7 cellular contexts compared by ENCODE assay signal in genomic region chr11:121467965-121468364, GRCh38. TPM values are rescaled to one million over a fixed set of nuclear protein-coding genes. Genes with fewer than 3 reads are reported as not detected.
DNase-seq lines count a peak whose midpoint lies in the region; ATAC-seq and TF ChIP-seq lines count a peak whose summit lies in the region.

No MANE protein-coding gene starts in this region.

- intact Hi-C loops in activated CD8-positive, alpha-beta T cell treated with anti-CD3 and anti-CD28 coated beads for 36 hours (cut with micrococcal nuclease): loop anchor here (1.0 to 10.0 kb wide), 3 partner anchors 67 to 122 kb away; no protein-coding TSS in a partner anchor

- peak overlapping the region; percentile 98 for H3K27ac Mint-ChIP-seq in activated CD8-positive, alpha-beta T cell treated with anti-CD3 and anti-CD28 coated beads for 36 hours

- H3K27me3 Mint-ChIP-seq in activated CD8-positive, alpha-beta T cell treated with anti-CD3 and anti-CD28 coated beads for 36 hours: no peaks in the 10 kb centered on the region

- no peaks in the 10 kb centered on the region for H3K27me3 ChIP-seq in iPS-20b (ENCODE audit: insufficient read depth, low read length)

- no peak overlapping the region for H3K9ac ChIP-seq in iPS-20b (ENCODE audit: low read depth, low read length)

- no peaks in the 10 kb centered on the region for H3K9me3 ChIP-seq in iPS-20b (ENCODE audit: insufficient read depth, low read depth, low read length)

- H3K27ac ChIP-seq in iPS-20b (ENCODE audit: low read length): no peak overlapping the region

- CTCF ChIA-PET in activated CD8-positive, alpha-beta T cell treated with anti-CD3 and anti-CD28 coated beads for 36 hours (lab: Charles Lee): interaction anchor here (0.8 to 8.1 kb wide), 10 partner anchors 11 to 124 kb away, joined by 3 to 78 read pairs (median 4); partner anchors contain the start of genes SORL1 and SORL1-AS1

- DNase-seq in activated CD8-positive, alpha-beta T cell treated with anti-CD3 and anti-CD28 coated beads for 36 hours: peak; percentile 93
- DNase-seq in stimulated activated naive CD4-positive, alpha-beta T cell treated with Interleukin-2 at 50 U/mL for 16 hours (lab: John Stamatoyannopoulos, UW): peak; percentile 83
- DNase-seq in NCI-H345 treated with DMSO at 0.1 percent for 48 hours (lab: John Stamatoyannopoulos, UW; ENCODE audit: unreplicated experiment) (no peak), NOMO-1 treated with DMSO at 0.1 percent for 48 hours (lab: John Stamatoyannopoulos, UW; ENCODE audit: unreplicated experiment) (no peak)

- H3K9me3 Mint-ChIP-seq in activated CD8-positive, alpha-beta T cell treated with anti-CD3 and anti-CD28 coated beads for 36 hours: no peaks in the 10 kb centered on the region

- H3K4me3 Mint-ChIP-seq in activated CD8-positive, alpha-beta T cell treated with anti-CD3 and anti-CD28 coated beads for 36 hours: peak overlapping the region; percentile 57

- TF ChIP-seq CTCF in activated CD8-positive, alpha-beta T cell treated with anti-CD3 and anti-CD28 coated beads for 36 hours (IDR thresholded peaks at IDR 0.05): no peak

- H3K4me1 Mint-ChIP-seq in activated CD8-positive, alpha-beta T cell treated with anti-CD3 and anti-CD28 coated beads for 36 hours (ENCODE audit: low read depth): peaks cover 92% of the 10 kb centered on the region

- POLR2A ChIA-PET in activated CD8-positive, alpha-beta T cell treated with anti-CD3 and anti-CD28 coated beads for 36 hours (lab: Charles Lee): interaction anchor here (0.9 to 9.4 kb wide), 12 partner anchors 8 to 143 kb away, joined by 3 to 180 read pairs (median 4); partner anchors contain the start of genes SORL1 and SORL1-AS1

- peaks cover 42% of the 10 kb centered on the region for H3K4me1 ChIP-seq in iPS-20b (ENCODE audit: insufficient read depth, low read length)

- H3K4me3 ChIP-seq in iPS-20b (ENCODE audit: low read length): peak overlapping the region; percentile 0; the same call in 1 of the 2 replicates

- H3K36me3 ChIP-seq in iPS-20b (ENCODE audit: insufficient read depth, low read depth, low read length): peaks cover 29% of the 10 kb centered on the region

- H3K36me3 Mint-ChIP-seq in activated CD8-positive, alpha-beta T cell treated with anti-CD3 and anti-CD28 coated beads for 36 hours (ENCODE audit: low read depth): peaks cover 40% of the 10 kb centered on the region

- ATAC-seq in GM19324 (IDR thresholded peaks at IDR 0.05; ENCODE audit: low FRiP score, unreplicated experiment) (peak; percentile 48), HG03342 (IDR thresholded peaks at IDR 0.05; ENCODE audit: unreplicated experiment) (peak; percentile 43)
- ATAC-seq in activated CD8-positive, alpha-beta T cell treated with anti-CD3 and anti-CD28 coated beads for 36 hours: peak; percentile 40

RNA-seq across cellular contexts. Expression of gene SORL1, which starts 15.9 kb away (rescaled TPM):
- 10 to 100 TPM; 61.1 to 64.6 TPM for total RNA-seq in activated CD8-positive, alpha-beta T cell treated with anti-CD3 and anti-CD28 coated beads for 36 hours

Comparison
In these comparisons a context has a peak if more than half of its experiments do, and no peak if none do; other contexts are left out.
1. DNase-seq: peak in activated CD8-positive, alpha-beta T cell treated with anti-CD3 and anti-CD28 coated beads for 36 hours (single experiment) and stimulated activated naive CD4-positive, alpha-beta T cell treated with Interleukin-2 at 50 U/mL for 16 hours (single experiment); none in NCI-H345 treated with DMSO at 0.1 percent for 48 hours (single experiment) and NOMO-1 treated with DMSO at 0.1 percent for 48 hours (single experiment).
2. Peak in every context shown above with its lines, with median percentiles within 50 percentile points of each other: ATAC-seq.